In the genomic region with DNA sequence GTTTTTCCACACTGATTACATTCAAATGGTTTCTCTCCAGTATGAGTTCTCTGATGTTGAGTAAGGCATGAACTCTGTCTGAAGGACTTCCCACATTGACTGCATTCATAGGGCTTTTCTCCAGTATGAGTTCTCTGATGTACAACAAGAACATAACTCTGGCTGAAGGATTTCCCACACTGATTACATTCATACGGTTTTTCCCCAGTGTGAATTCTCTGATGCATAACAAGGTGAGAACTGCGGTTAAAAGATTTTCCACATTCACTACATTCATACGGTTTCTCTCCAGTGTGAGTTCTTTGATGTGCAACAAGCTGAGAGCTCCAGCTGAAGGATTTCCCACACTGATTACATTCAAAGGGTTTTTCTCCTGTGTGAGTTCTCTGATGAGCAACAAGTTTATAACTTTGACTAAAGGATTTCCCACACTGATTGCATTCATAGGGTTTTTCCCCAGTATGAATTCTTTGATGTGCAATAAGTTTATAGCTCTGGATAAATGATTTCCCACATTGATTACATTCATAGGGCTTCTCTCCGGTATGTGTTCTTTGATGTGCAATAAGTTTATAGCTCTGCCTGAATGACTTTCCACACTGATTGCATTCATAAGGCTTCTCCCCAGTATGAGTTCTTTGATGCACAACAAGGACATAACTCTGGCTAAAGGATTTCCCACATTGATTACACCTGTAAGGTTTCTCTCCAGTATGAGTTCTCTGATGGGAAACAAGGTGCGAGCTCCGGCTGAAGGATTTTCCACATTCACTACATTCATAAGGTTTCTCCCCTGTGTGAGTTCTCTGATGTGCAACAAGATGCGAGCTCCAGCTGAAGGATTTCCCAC, we compare ENCODE assay signal across 1 cellular context.
A peak's percentile ranks its signal among the peaks of the same experiment; 100 is the strongest.
TF ChIP-seq lines count a peak whose summit lies in the region.

No MANE protein-coding gene starts in this region.

TF ChIP-seq in HEK293, 187 proteins besides CTCF, POLR2A, EP300 and RAD21 (continued from another document and continues in another):
- TF ChIP-seq AEBP2 (tag by site-specific recombination; IDR thresholded peaks at IDR 0.05; ENCODE audit: borderline replicate concordance): no peak
- TF ChIP-seq ZNF677 (tag by site-specific recombination; IDR thresholded peaks at IDR 0.05): no peak
- no peak for TF ChIP-seq ZNF23 (tag by site-specific recombination; IDR thresholded peaks at IDR 0.05; ENCODE audit: borderline replicate concordance)
- TF ChIP-seq ZNF555 (tag by site-specific recombination; conservative IDR thresholded peaks at IDR 0.05): 0 out of 2 replicates have a peak, but pooled peaks have one; percentile 8
- peak; percentile 83 for TF ChIP-seq ZNF174 (tag by site-specific recombination; IDR thresholded peaks at IDR 0.05)
- TF ChIP-seq ZNF302 (tag by site-specific recombination; IDR thresholded peaks at IDR 0.05; ENCODE audit: low read depth): no peak
- no peak for TF ChIP-seq ZNF335 (tag by site-specific recombination; conservative IDR thresholded peaks at IDR 0.05)
- TF ChIP-seq ZNF654 (tag by site-specific recombination; IDR thresholded peaks at IDR 0.05; ENCODE audit: low read depth): no peak
- no peak for TF ChIP-seq ZSCAN16 (tag by site-specific recombination; IDR thresholded peaks at IDR 0.05)
- TF ChIP-seq ZNF843 (tag by site-specific recombination; IDR thresholded peaks at IDR 0.05): no peak
- peak; percentile 100 for TF ChIP-seq SETDB1 (IDR thresholded peaks at IDR 0.05; ENCODE audit: insufficient read length, low read length)
- no peak for TF ChIP-seq ZFP69B (tag by site-specific recombination; IDR thresholded peaks at IDR 0.05)
- no peak for TF ChIP-seq HOXC10 (CRISPR knock-in tag; IDR thresholded peaks at IDR 0.05)
- TF ChIP-seq ZNF157 (tag by site-specific recombination; IDR thresholded peaks at IDR 0.05): no peak
- TF ChIP-seq ZFP37 (tag by site-specific recombination; IDR thresholded peaks at IDR 0.05): no peak
- no peak for TF ChIP-seq ELK4 (IDR thresholded peaks at IDR 0.05; ENCODE audit: borderline replicate concordance, low read depth, low read length)
- no peak for TF ChIP-seq SP7 (tag by site-specific recombination; IDR thresholded peaks at IDR 0.05)
- no peak for TF ChIP-seq ZNF140 (tag by site-specific recombination; IDR thresholded peaks at IDR 0.05)
- TF ChIP-seq KLF8 (tag by site-specific recombination; IDR thresholded peaks at IDR 0.05): peak; percentile 41; the same call in 1 of the 2 replicates
- no peak for TF ChIP-seq ZNF214 (tag by site-specific recombination; IDR thresholded peaks at IDR 0.05; ENCODE audit: borderline replicate concordance)
- TF ChIP-seq, protein P1, sequence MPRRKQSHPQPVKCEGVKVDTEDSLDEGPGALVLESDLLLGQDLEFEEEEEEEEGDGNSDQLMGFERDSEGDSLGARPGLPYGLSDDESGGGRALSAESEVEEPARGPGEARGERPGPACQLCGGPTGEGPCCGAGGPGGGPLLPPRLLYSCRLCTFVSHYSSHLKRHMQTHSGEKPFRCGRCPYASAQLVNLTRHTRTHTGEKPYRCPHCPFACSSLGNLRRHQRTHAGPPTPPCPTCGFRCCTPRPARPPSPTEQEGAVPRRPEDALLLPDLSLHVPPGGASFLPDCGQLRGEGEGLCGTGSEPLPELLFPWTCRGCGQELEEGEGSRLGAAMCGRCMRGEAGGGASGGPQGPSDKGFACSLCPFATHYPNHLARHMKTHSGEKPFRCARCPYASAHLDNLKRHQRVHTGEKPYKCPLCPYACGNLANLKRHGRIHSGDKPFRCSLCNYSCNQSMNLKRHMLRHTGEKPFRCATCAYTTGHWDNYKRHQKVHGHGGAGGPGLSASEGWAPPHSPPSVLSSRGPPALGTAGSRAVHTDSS (tag by site-specific recombination; IDR thresholded peaks at IDR 0.05): no peak
- no peak; the same call in 1 of the 2 replicates for TF ChIP-seq ZNF184 (tag by site-specific recombination; IDR thresholded peaks at IDR 0.05)
- no peak for TF ChIP-seq ZEB2 (tag by site-specific recombination; IDR thresholded peaks at IDR 0.05)
- TF ChIP-seq ZNF112 (tag by site-specific recombination; IDR thresholded peaks at IDR 0.05): no peak
- TF ChIP-seq ZNF121 (tag by site-specific recombination; IDR thresholded peaks at IDR 0.05): no peak
- no peak for TF ChIP-seq ZNF391 (tag by site-specific recombination; IDR thresholded peaks at IDR 0.05; ENCODE audit: borderline replicate concordance, low read depth)
- TF ChIP-seq ZNF133 (tag by site-specific recombination; IDR thresholded peaks at IDR 0.05): no peak
- TF ChIP-seq ZFHX2 (tag by site-specific recombination; conservative IDR thresholded peaks at IDR 0.05): no peak
- no peak for TF ChIP-seq ZBTB44 (tag by site-specific recombination; IDR thresholded peaks at IDR 0.05)
- peak; percentile 100 for TF ChIP-seq ZNF280D (tag by site-specific recombination; IDR thresholded peaks at IDR 0.05)
- TF ChIP-seq ZNF433 (tag by site-specific recombination; IDR thresholded peaks at IDR 0.05; ENCODE audit: low read depth): no peak
- TF ChIP-seq ZNF221 (tag by site-specific recombination; IDR thresholded peaks at IDR 0.05; ENCODE audit: borderline replicate concordance): no peak
- TF ChIP-seq ZNF558 (tag by site-specific recombination; IDR thresholded peaks at IDR 0.05): peak; percentile 33; the same call in 1 of the 2 replicates
- no peak for TF ChIP-seq KLF17 (tag by site-specific recombination; IDR thresholded peaks at IDR 0.05)
- TF ChIP-seq GLI2 (tag by site-specific recombination; IDR thresholded peaks at IDR 0.05; ENCODE audit: borderline replicate concordance, low read depth): no peak
- TF ChIP-seq ZNF394 (tag by site-specific recombination; IDR thresholded peaks at IDR 0.05; ENCODE audit: borderline replicate concordance): no peak
- TF ChIP-seq ZSCAN23 (tag by site-specific recombination; IDR thresholded peaks at IDR 0.05): no peak
- no peak for TF ChIP-seq ZNF19 (tag by site-specific recombination; IDR thresholded peaks at IDR 0.05; ENCODE audit: low read depth)
- no peak for TF ChIP-seq ZNF202 (tag by site-specific recombination; IDR thresholded peaks at IDR 0.05; ENCODE audit: borderline replicate concordance)
- TF ChIP-seq ZNF223 (tag by site-specific recombination; IDR thresholded peaks at IDR 0.05): no peak
- TF ChIP-seq ZNF621 (tag by site-specific recombination; IDR thresholded peaks at IDR 0.05): no peak
- no peak for TF ChIP-seq KLF1 (tag by site-specific recombination; IDR thresholded peaks at IDR 0.05)
- TF ChIP-seq ZNF404 (tag by site-specific recombination; IDR thresholded peaks at IDR 0.05): 0 out of 2 replicates have a peak, but pooled peaks have one; percentile 15
- no peak for TF ChIP-seq ZNF521 (tag by site-specific recombination; IDR thresholded peaks at IDR 0.05)
- no peak for TF ChIP-seq HOXD13 (CRISPR knock-in tag; IDR thresholded peaks at IDR 0.05; ENCODE audit: borderline replicate concordance)
- no peak for TF ChIP-seq ZSCAN18 (tag by site-specific recombination; IDR thresholded peaks at IDR 0.05)
- TF ChIP-seq, protein P2, sequence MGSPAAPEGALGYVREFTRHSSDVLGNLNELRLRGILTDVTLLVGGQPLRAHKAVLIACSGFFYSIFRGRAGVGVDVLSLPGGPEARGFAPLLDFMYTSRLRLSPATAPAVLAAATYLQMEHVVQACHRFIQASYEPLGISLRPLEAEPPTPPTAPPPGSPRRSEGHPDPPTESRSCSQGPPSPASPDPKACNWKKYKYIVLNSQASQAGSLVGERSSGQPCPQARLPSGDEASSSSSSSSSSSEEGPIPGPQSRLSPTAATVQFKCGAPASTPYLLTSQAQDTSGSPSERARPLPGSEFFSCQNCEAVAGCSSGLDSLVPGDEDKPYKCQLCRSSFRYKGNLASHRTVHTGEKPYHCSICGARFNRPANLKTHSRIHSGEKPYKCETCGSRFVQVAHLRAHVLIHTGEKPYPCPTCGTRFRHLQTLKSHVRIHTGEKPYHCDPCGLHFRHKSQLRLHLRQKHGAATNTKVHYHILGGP (tag by site-specific recombination; IDR thresholded peaks at IDR 0.05): no peak
- no peak for TF ChIP-seq ZNF146 (tag by site-specific recombination; IDR thresholded peaks at IDR 0.05)
- 0 out of 2 replicates have a peak, but pooled peaks have one; percentile 19 for TF ChIP-seq ZNF629 (tag by site-specific recombination; IDR thresholded peaks at IDR 0.05)
- TF ChIP-seq ZNF792 (tag by site-specific recombination; IDR thresholded peaks at IDR 0.05): no peak
- no peak for TF ChIP-seq ZFP3 (tag by site-specific recombination; IDR thresholded peaks at IDR 0.05; ENCODE audit: low read depth)
